8 cellular contexts compared by ENCODE assay signal in genomic region chr4:56909083-56909981, GRCh38. TPM values are rescaled to one million over a fixed set of nuclear protein-coding genes. Genes with fewer than 3 reads are reported as not detected.
DNase-seq lines count a peak whose midpoint lies in the region; ATAC-seq and TF ChIP-seq lines count a peak whose summit lies in the region.

No MANE protein-coding gene starts in this region.

- no peaks in the 10 kb centered on the region for H3K9me3 ChIP-seq in upper lobe of left lung

- no peaks in the 10 kb centered on the region for H3K9me3 Mint-ChIP-seq in activated T-helper 17 cell treated with anti-CD3 and anti-CD28 coated beads, Interleukin-2, amount 50 U/mL, for 72 hours
- H3K9me3 Mint-ChIP-seq in natural killer cell, result no peaks in the 10 kb centered on the region

- peaks cover 25% of the 10 kb centered on the region for H3K4me1 Mint-ChIP-seq in activated T-helper 17 cell treated with anti-CD3 and anti-CD28 coated beads, Interleukin-2, amount 50 U/mL, for 72 hours
- peaks cover 32 to 40% of the 10 kb centered on the region in 2 donors for H3K4me1 Mint-ChIP-seq in natural killer cell

- H2AFZ ChIP-seq in ACC112 (ENCODE audit: low read length, unreplicated experiment), result peak overlapping the region; percentile 88

- H3K4me1 ChIP-seq in ACC112 (ENCODE audit: control insufficient read depth, insufficient read depth, low read length, unreplicated experiment) (peaks cover 29% of the 10 kb centered on the region), upper lobe of left lung (peaks cover 30 to 47% (median 38%) of the 10 kb centered on the region in 4 donors)

- H3K27me3 Mint-ChIP-seq in activated T-helper 17 cell treated with anti-CD3 and anti-CD28 coated beads, Interleukin-2, amount 50 U/mL, for 72 hours, result no peaks in the 10 kb centered on the region
- no peaks in the 10 kb centered on the region for H3K27me3 Mint-ChIP-seq in natural killer cell (ENCODE audit: low read depth in 2 of 2)

- H3K27me3 ChIP-seq in ACC112 (ENCODE audit: insufficient read depth, low read length) (no peaks in the 10 kb centered on the region), upper lobe of left lung (no peaks in the 10 kb centered on the region)

- TF ChIP-seq EP300 in upper lobe of left lung (IDR thresholded peaks at IDR 0.05), result no peak

- H3K36me3 ChIP-seq in ACC112 (ENCODE audit: insufficient read depth, low read length), result peaks cover 2% of the 10 kb centered on the region; the same call in 1 of the 2 replicates
- H3K36me3 ChIP-seq in upper lobe of left lung, result no peaks in the 10 kb centered on the region

- intact Hi-C loops in natural killer cell (cut with micrococcal nuclease), result loop anchor here (1.0 to 10.0 kb wide), 5 partner anchors 70 to 1362 kb away; partner anchors contain the start of genes CLOCK, EXOC1, PAICS and PPAT

- peaks cover 52% of the 10 kb centered on the region for H3K79me2 ChIP-seq in ACC112 (ENCODE audit: control insufficient read depth, insufficient read depth, low read length, unreplicated experiment)

- H3K36me3 Mint-ChIP-seq in activated T-helper 17 cell treated with anti-CD3 and anti-CD28 coated beads, Interleukin-2, amount 50 U/mL, for 72 hours (ENCODE audit: low read depth), result peaks cover 47% of the 10 kb centered on the region
- H3K36me3 Mint-ChIP-seq in natural killer cell, result no peaks in the 10 kb centered on the region

- H3K27ac Mint-ChIP-seq in activated T-helper 17 cell treated with anti-CD3 and anti-CD28 coated beads, Interleukin-2, amount 50 U/mL, for 72 hours, result peak overlapping the region; percentile 94
- H3K27ac Mint-ChIP-seq in natural killer cell, result peak overlapping the region; percentile 91 to 92

- no peak for TF ChIP-seq POLR2A in upper lobe of left lung (IDR thresholded peaks at IDR 0.05)

- peak overlapping the region; percentile 98 for H3K4me3 Mint-ChIP-seq in activated T-helper 17 cell treated with anti-CD3 and anti-CD28 coated beads, Interleukin-2, amount 50 U/mL, for 72 hours
- H3K4me3 Mint-ChIP-seq in natural killer cell, result peak overlapping the region; percentile 95

- H3K27ac ChIP-seq in ACC112 (ENCODE audit: low read depth, low read length) (peak overlapping the region; percentile 55), upper lobe of left lung (peak overlapping the region; percentile 90 to 94 (median 92))

- peak; percentile 12 for ATAC-seq in GM18499 (IDR thresholded peaks at IDR 0.05; ENCODE audit: insufficient read depth, unreplicated experiment)
- ATAC-seq in HG02884 (IDR thresholded peaks at IDR 0.05; ENCODE audit: unreplicated experiment), result peak; percentile 27
- ATAC-seq in activated T-helper 17 cell treated with anti-CD3 and anti-CD28 coated beads, Interleukin-2, amount 50 U/mL, for 72 hours (replicated peaks), result peak; percentile 36
- ATAC-seq in natural killer cell, result peak; percentile 8 to 31 (median 22)
- ATAC-seq in upper lobe of left lung (ENCODE audit: low FRiP score in 2 of 2), result peak; percentile 23 to 28

- TF ChIP-seq CTCF in fibroblast of the aortic adventitia (IDR thresholded peaks at IDR 0.05; ENCODE audit: insufficient read depth, low read length) (no peak), natural killer cell (IDR thresholded peaks at IDR 0.05) (no peak), upper lobe of left lung (IDR thresholded peaks at IDR 0.05) (no peak)

- H3K4me3 ChIP-seq in ACC112 (ENCODE audit: low read depth, low read length), result peak overlapping the region; percentile 96
- H3K4me3 ChIP-seq in fibroblast of the aortic adventitia (ENCODE audit: low read depth, low read length), result peak overlapping the region; percentile 90
- peak overlapping the region; percentile 71 to 85 (median 74) for H3K4me3 ChIP-seq in upper lobe of left lung

- WGBS in upper lobe of left lung, 2 donors, result 1 to 2% methylated on average over 19 to 41 of the region's 41 CpGs

- DNase-seq in NCI-H526 treated with DMSO at 0.1 percent for 48 hours (lab: John Stamatoyannopoulos, UW), result peak; percentile 30
- peak; percentile 58 for DNase-seq in fibroblast of the aortic adventitia (ENCODE audit: low read depth)
- no peak for DNase-seq in natural killer cell
- peak in 1 of 2 donors; percentile 52 for DNase-seq in upper lobe of left lung

RNA-seq across cellular contexts. Expression of gene REST, which starts 1.6 kb away (rescaled TPM):
- total RNA-seq in activated T-helper 17 cell treated with anti-CD3 and anti-CD28 coated beads, Interleukin-2, amount 50 U/mL, for 72 hours, result 10 to 100 TPM; 39.5 to 51.8 TPM
- 42.1 and 50.6 TPM in 2 replicates for total RNA-seq in fibroblast of the aortic adventitia (ENCODE audit: low replicate concordance)
- 10 to 100 TPM; 52.1 to 71.3 (median 67.6) TPM for total RNA-seq in natural killer cell
- total RNA-seq in upper lobe of left lung, result 10 to 100 TPM; 18.3 to 40.2 (median 31.8) TPM
